9 cellular contexts compared by ENCODE assay signal in the genomic region with DNA sequence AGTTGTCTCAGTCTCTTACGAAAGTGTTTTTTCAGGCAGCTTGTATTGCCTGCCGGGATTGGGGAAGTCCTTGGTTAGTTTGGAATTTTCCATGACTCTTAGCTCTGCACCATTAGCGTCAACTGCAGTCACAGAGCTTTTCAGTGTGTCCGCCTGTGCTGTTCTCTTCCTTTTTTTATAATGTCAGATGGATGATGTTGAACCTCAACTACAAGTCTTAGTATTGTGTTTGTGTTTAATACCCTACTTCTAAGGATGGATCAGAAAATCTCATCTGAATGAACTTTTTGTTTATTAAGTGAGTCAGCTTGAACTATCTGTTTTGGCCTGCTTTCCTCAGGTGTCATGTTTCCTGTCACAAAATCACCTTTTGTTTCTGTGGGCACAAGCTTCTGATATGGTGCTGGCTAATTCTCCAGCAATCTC. TPM values are rescaled to one million over a fixed set of nuclear protein-coding genes. Genes with fewer than 3 reads are reported as not detected.
A peak's percentile ranks its signal among the peaks of the same experiment; 100 is the strongest.
DNase-seq lines count a peak whose midpoint lies in the region; ATAC-seq lines count a peak whose summit lies in the region.
"Had no signal": no experiment of that assay in that cellular context is flagged by ENCODE, and none has a peak within 500 bp of the region (broad histone marks: within the 10 kb centered on the region; RNA-seq: fewer than 3 reads in every experiment).

No MANE protein-coding gene starts in this region.

- H3K4me1 ChIP-seq in adipocyte (ENCODE audit: control insufficient read depth, insufficient read depth, low read length) (peaks cover 49% of the 10 kb centered on the region), right cardiac atrium (ENCODE audit: control insufficient read depth, insufficient read depth, low read length) (peaks cover 12% of the 10 kb centered on the region)

- H3K9me3 ChIP-seq in adipocyte (ENCODE audit: control insufficient read depth, low read length) (no peaks in the 10 kb centered on the region), right cardiac atrium (ENCODE audit: control insufficient read depth, low read length) (no peaks in the 10 kb centered on the region)
- H3K9me3 ChIP-seq: BLaER1 treated with 17β-estradiol and CSF1 and Interleukin-3, amounts not matched to agents 10 nM and 100 nM had no signal

- H3K27me3 ChIP-seq in adipocyte (replicated peaks; ENCODE audit: control insufficient read depth, insufficient read depth, low read length) (no peaks in the 10 kb centered on the region), right cardiac atrium (ENCODE audit: control insufficient read depth, insufficient read depth) (no peaks in the 10 kb centered on the region)
- H3K27me3 ChIP-seq: BLaER1 treated with 17β-estradiol and CSF1 and Interleukin-3, amounts not matched to agents 10 nM and 100 nM had no signal

- DNase-seq in NCI-H2107 treated with DMSO at 0.1 percent for 48 hours (lab: John Stamatoyannopoulos, UW; ENCODE audit: unreplicated experiment) (peak; percentile 33), NCI-H2107 (lab: John Stamatoyannopoulos, UW) (no peak), adipocyte (ENCODE audit: low read depth) (peak; percentile 87), right cardiac atrium (peak in 1 of 3 donors; percentile 20), DMS114 treated with DMSO at 0.1 percent for 48 hours (lab: John Stamatoyannopoulos, UW; ENCODE audit: unreplicated experiment) (no peak), cortex of kidney (lab: John Stamatoyannopoulos, UW) (no peak)

- intact Hi-C loops in right cardiac atrium (cut with DNase I) = no loop called here

- H3K4me3 ChIP-seq in adipocyte (ENCODE audit: low read length) (peak overlapping the region; percentile 13), right cardiac atrium (ENCODE audit: low read length) (no peak overlapping the region), skin epidermis (no peak overlapping the region)
- H3K4me3 ChIP-seq: BLaER1 treated with 17β-estradiol and CSF1 and Interleukin-3, amounts not matched to agents 10 nM and 100 nM had no signal

- ATAC-seq in right cardiac atrium (peak; percentile 88 to 90), HG03039 (IDR thresholded peaks at IDR 0.05; ENCODE audit: unreplicated experiment) (no peak)

- H3K9ac ChIP-seq in adipocyte (ENCODE audit: low read length) = peak overlapping the region; percentile 57

- WGBS in right cardiac atrium = 32% methylated on average over 4 of the region's 4 CpGs

- peaks cover 2% of the 10 kb centered on the region for H3K36me3 ChIP-seq in adipocyte (ENCODE audit: control insufficient read depth, insufficient read depth, low read length, severe bottlenecking)

- H3K27ac ChIP-seq in right cardiac atrium (ENCODE audit: low read length) (peak overlapping the region; percentile 60), skin epidermis (peak overlapping the region in 20 of 21 experiments; percentile 2 to 84 (median 62))

RNA-seq across cellular contexts. Expression of a gene that starts 33.1 kb away (rescaled TPM):
- total RNA-seq in right cardiac atrium = 100 to 1,000 TPM; 200 to 243 (median 211) TPM
- 350 TPM for polyA plus RNA-seq in right cardiac atrium

RNA-seq across cellular contexts. Expression of a gene that starts 39.5 kb away (rescaled TPM):
- total RNA-seq in right cardiac atrium = 10 to 100 TPM; 14.7 to 29.7 (median 26.2) TPM
- 6.9 TPM for polyA plus RNA-seq in right cardiac atrium

RNA-seq across cellular contexts. Expression of a gene that starts 57.4 kb away (rescaled TPM):
- 10 to 100 TPM; 20.2 to 28.9 (median 25.3) TPM for total RNA-seq in right cardiac atrium
- 58.8 TPM for polyA plus RNA-seq in right cardiac atrium

Comparison
In these comparisons a context has a peak if more than half of its experiments do, and no peak if none do; other contexts are left out.
1. DNase-seq: peak in NCI-H2107 treated with DMSO at 0.1 percent for 48 hours (single experiment) and adipocyte (single experiment); none in NCI-H2107 (single experiment), DMS114 treated with DMSO at 0.1 percent for 48 hours (single experiment) and cortex of kidney (single experiment).